Comparison of ENCODE assay signal across 12 cellular contexts in the genomic region with DNA sequence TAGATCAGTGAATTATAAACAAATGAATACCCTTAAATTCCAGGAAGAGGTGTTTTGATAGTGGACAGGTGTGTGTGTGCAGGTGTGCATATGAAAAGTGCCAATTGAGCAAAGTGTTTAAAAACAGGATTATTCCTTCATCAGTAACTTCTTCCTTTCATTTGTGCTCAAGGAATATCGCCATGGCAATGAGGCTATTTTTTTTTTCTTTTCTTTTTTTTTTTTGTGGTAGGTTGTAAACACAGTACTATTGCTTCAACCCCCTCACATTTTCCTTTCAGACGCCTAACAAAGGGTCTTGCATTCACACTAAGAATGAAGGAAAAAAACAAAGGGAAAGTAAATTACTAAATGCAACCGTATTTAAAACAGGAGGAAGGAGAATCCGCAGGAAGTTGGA. TPM values are rescaled to one million over a fixed set of nuclear protein-coding genes. Genes with fewer than 3 reads are reported as not detected.
DNase-seq lines count a peak whose midpoint lies in the region; ATAC-seq and TF ChIP-seq lines count a peak whose summit lies in the region.
"Had no signal": no experiment of that assay in that cellular context is flagged by ENCODE, and none has a peak within 500 bp of the region (broad histone marks: within the 10 kb centered on the region; RNA-seq: fewer than 3 reads in every experiment).

No MANE protein-coding gene starts in this region.

- ATAC-seq in Right ventricle myocardium superior (ENCODE audit: poor library complexity) = no peak
- ATAC-seq in naive thymus-derived CD4-positive, alpha-beta T cell = no peak
- ATAC-seq in HG02973 (IDR thresholded peaks at IDR 0.05; ENCODE audit: unreplicated experiment) = no peak
- ATAC-seq in HG02763 (IDR thresholded peaks at IDR 0.05; ENCODE audit: unreplicated experiment) = no peak
- ATAC-seq: SK-N-SH treated with all-trans-retinoic acid at 6 μM for 48 hours had no signal

- H3K36me3 ChIP-seq in right atrium auricular region (no peaks in the 10 kb centered on the region), vagina (no peaks in the 10 kb centered on the region)
- H3K36me3 ChIP-seq in naive thymus-derived CD4-positive, alpha-beta T cell (ENCODE audit: control insufficient read depth in 2 of 3, insufficient read depth in 3 of 3, low read length in 3 of 3) = no peaks in the 10 kb centered on the region

- no peak for TF ChIP-seq POLR2A in vagina (IDR thresholded peaks at IDR 0.05)

- H3K9me3 Mint-ChIP-seq in chondrocyte (ENCODE audit: low read depth) = no peaks in the 10 kb centered on the region
- H3K9me3 Mint-ChIP-seq in naive thymus-derived CD4-positive, alpha-beta T cell = no peaks in the 10 kb centered on the region

- peaks cover 47% of the 10 kb centered on the region for H3K4me1 Mint-ChIP-seq in chondrocyte (ENCODE audit: low read depth)
- H3K4me1 Mint-ChIP-seq in naive thymus-derived CD4-positive, alpha-beta T cell = peaks cover 13 to 61% (median 50%) of the 10 kb centered on the region in 7 donors

- no peaks in the 10 kb centered on the region for H3K27me3 Mint-ChIP-seq in chondrocyte (ENCODE audit: low read depth)
- H3K27me3 Mint-ChIP-seq in naive thymus-derived CD4-positive, alpha-beta T cell = no peaks in the 10 kb centered on the region

- H3K27ac ChIP-seq in right atrium auricular region (peak overlapping the region; percentile 95 to 97), vagina (peak overlapping the region; percentile 100)
- peak overlapping the region; percentile 29 for H3K27ac ChIP-seq in naive thymus-derived CD4-positive, alpha-beta T cell (ENCODE audit: low read depth, low read length)

- intact Hi-C loops in Right ventricle myocardium superior (cut with DNase I) = no loop called here
- intact Hi-C loops in naive thymus-derived CD4-positive, alpha-beta T cell (cut with micrococcal nuclease) = loop anchor here in 1 of 2 donors (10.0 kb wide), 1 partner anchor 369 kb away; a partner anchor contains a TSS
- intact Hi-C loops in vagina (cut with DNase I) = no loop called here

- H3K27me3 ChIP-seq in right atrium auricular region = no peaks in the 10 kb centered on the region
- no peaks in the 10 kb centered on the region for H3K27me3 ChIP-seq in naive thymus-derived CD4-positive, alpha-beta T cell (ENCODE audit: control insufficient read depth in 2 of 2, insufficient read depth in 2 of 2, low read length in 2 of 2)
- no peaks in the 10 kb centered on the region for H3K27me3 ChIP-seq in vagina

- DNase-seq in right atrium auricular region (ENCODE audit: low spot score) (no peak), Right ventricle myocardium superior (no peak), chondrocyte (ENCODE audit: low spot score) (no peak), vagina (ENCODE audit: extremely low spot score in 2 of 2) (no peak), RKO (ENCODE audit: low spot score) (no peak)
- DNase-seq in naive thymus-derived CD4-positive, alpha-beta T cell = no peak
- DNase-seq: activated gamma-delta T cell treated with Interleukin-2 at 50 U/mL for 16 hours, foreskin melanocyte, NCI-H146 had no signal

- H3K9me3 ChIP-seq in right atrium auricular region (no peaks in the 10 kb centered on the region), vagina (no peaks in the 10 kb centered on the region)
- no peaks in the 10 kb centered on the region for H3K9me3 ChIP-seq in naive thymus-derived CD4-positive, alpha-beta T cell (ENCODE audit: control insufficient read depth in 2 of 3, low read length in 3 of 3)

- H3K4me3 ChIP-seq in right atrium auricular region (no peak overlapping the region), vagina (no peak overlapping the region)
- no peak overlapping the region for H3K4me3 ChIP-seq in naive thymus-derived CD4-positive, alpha-beta T cell (ENCODE audit: low read length)

- H3K36me3 Mint-ChIP-seq in chondrocyte (ENCODE audit: low read depth) = no peaks in the 10 kb centered on the region
- peaks cover 0 to 3% (median 0%) of the 10 kb centered on the region in 5 donors for H3K36me3 Mint-ChIP-seq in naive thymus-derived CD4-positive, alpha-beta T cell

- peak overlapping the region; percentile 98 for H3K27ac Mint-ChIP-seq in chondrocyte (ENCODE audit: unreplicated experiment)
- peak overlapping the region in 7 of 9 donors; percentile 21 to 99 (median 94) for H3K27ac Mint-ChIP-seq in naive thymus-derived CD4-positive, alpha-beta T cell

- CTCF ChIA-PET in naive thymus-derived CD4-positive, alpha-beta T cell (lab: Charles Lee) = no interaction called here

- peaks cover 0 to 33% of the 10 kb centered on the region in 2 donors for H3K4me1 ChIP-seq in right atrium auricular region
- H3K4me1 ChIP-seq in naive thymus-derived CD4-positive, alpha-beta T cell (ENCODE audit: control insufficient read depth in 2 of 2, insufficient read depth in 2 of 2, low read length in 2 of 2) = peaks cover 12 to 13% of the 10 kb centered on the region in 2 donors
- H3K4me1 ChIP-seq in vagina = peaks cover 55% of the 10 kb centered on the region

- no peak for TF ChIP-seq CTCF in right atrium auricular region (IDR thresholded peaks at IDR 0.05)
- TF ChIP-seq CTCF in chondrocyte (IDR thresholded peaks at IDR 0.05) = no peak
- no peak for TF ChIP-seq CTCF in vagina (IDR thresholded peaks at IDR 0.05)

- POLR2A ChIA-PET in naive thymus-derived CD4-positive, alpha-beta T cell (lab: Charles Lee) = interaction anchor here (0.6 to 3.4 kb wide), 6 partner anchors 10 to 168 kb away, joined by 3 to 29 read pairs (median 4); a partner anchor contains a TSS

- no peak overlapping the region for H3K4me3 Mint-ChIP-seq in chondrocyte (ENCODE audit: unreplicated experiment)
- peak overlapping the region in 8 of 10 donors; percentile 25 to 97 (median 90) for H3K4me3 Mint-ChIP-seq in naive thymus-derived CD4-positive, alpha-beta T cell

RNA-seq across cellular contexts. Expression of a gene that starts 2.0 kb away (rescaled TPM):
- total RNA-seq in right atrium auricular region (100 to 1,000 TPM; 131 to 232 TPM), Right ventricle myocardium superior (236 TPM), chondrocyte (46.8 to 57.9 TPM (median 50.4 TPM) in 3 replicates), vagina (466 TPM)
- 10 to 100 TPM in 4 of 5 experiments, 1 to 10 TPM in 1; 8.6 to 68.9 (median 28.9) TPM for total RNA-seq in naive thymus-derived CD4-positive, alpha-beta T cell
- polyA plus RNA-seq in naive thymus-derived CD4-positive, alpha-beta T cell = 1 to 10 TPM; 2.8 to 3.6 TPM

RNA-seq across cellular contexts. Expression of a gene that starts 10.2 kb away (rescaled TPM):
- total RNA-seq in right atrium auricular region (100 to 1,000 TPM; 315 to 334 TPM), Right ventricle myocardium superior (324 TPM), chondrocyte (23.0 to 46.3 TPM (median 46.2 TPM) in 3 replicates), vagina (345 TPM)
- total RNA-seq in naive thymus-derived CD4-positive, alpha-beta T cell = 100 to 1,000 TPM in 1 of 5 experiments, 10 to 100 TPM in 3, 1 to 10 TPM in 1; 6.7 to 125 (median 30.3) TPM
- 10 to 100 TPM; 26.0 to 52.5 TPM for polyA plus RNA-seq in naive thymus-derived CD4-positive, alpha-beta T cell

RNA-seq across cellular contexts. Expression of a gene that starts 10.5 kb away (rescaled TPM):
- total RNA-seq in right atrium auricular region (1 to 10 TPM; 1.1 to 1.6 TPM), Right ventricle myocardium superior (2.0 TPM), chondrocyte (0.89 to 1.5 TPM (median 1.00 TPM) in 3 replicates), vagina (0.98 TPM)
- 1 to 10 TPM; 3.3 to 5.5 (median 4.7) TPM for total RNA-seq in naive thymus-derived CD4-positive, alpha-beta T cell
- polyA plus RNA-seq in naive thymus-derived CD4-positive, alpha-beta T cell = 1 to 10 TPM; 2.3 to 3.6 TPM

RNA-seq across cellular contexts. Expression of a gene that starts 18.8 kb away (rescaled TPM):
- 10 to 100 TPM; 28.8 to 32.0 TPM for total RNA-seq in right atrium auricular region
- 23.0 TPM for total RNA-seq in Right ventricle myocardium superior
- total RNA-seq in chondrocyte = 35.0 to 42.5 TPM (median 35.7 TPM) in 3 replicates
- total RNA-seq in naive thymus-derived CD4-positive, alpha-beta T cell = 10 to 100 TPM; 22.9 to 94.5 (median 29.2) TPM
- polyA plus RNA-seq in naive thymus-derived CD4-positive, alpha-beta T cell = 10 to 100 TPM; 58.9 to 67.9 TPM
- 51.6 TPM for total RNA-seq in vagina

RNA-seq across cellular contexts. Expression of a gene that starts 30.0 kb away (rescaled TPM):
- total RNA-seq in right atrium auricular region (10 to 100 TPM; 15.3 to 24.6 TPM), Right ventricle myocardium superior (22.1 TPM), chondrocyte (71.1 to 101 TPM (median 71.9 TPM) in 3 replicates), vagina (39.8 TPM)
- total RNA-seq in naive thymus-derived CD4-positive, alpha-beta T cell = 10 to 100 TPM; 34.3 to 84.2 (median 53.2) TPM
- 10 to 100 TPM; 32.2 to 44.8 TPM for polyA plus RNA-seq in naive thymus-derived CD4-positive, alpha-beta T cell

Comparison
In these comparisons a context has a peak if more than half of its experiments do, and no peak if none do; other contexts are left out.
1. H3K27ac ChIP-seq: peak in every context shown above with its lines; median percentile 100 in vagina; 96 in right atrium auricular region; 29 in naive thymus-derived CD4-positive, alpha-beta T cell.